In the genomic region with DNA sequence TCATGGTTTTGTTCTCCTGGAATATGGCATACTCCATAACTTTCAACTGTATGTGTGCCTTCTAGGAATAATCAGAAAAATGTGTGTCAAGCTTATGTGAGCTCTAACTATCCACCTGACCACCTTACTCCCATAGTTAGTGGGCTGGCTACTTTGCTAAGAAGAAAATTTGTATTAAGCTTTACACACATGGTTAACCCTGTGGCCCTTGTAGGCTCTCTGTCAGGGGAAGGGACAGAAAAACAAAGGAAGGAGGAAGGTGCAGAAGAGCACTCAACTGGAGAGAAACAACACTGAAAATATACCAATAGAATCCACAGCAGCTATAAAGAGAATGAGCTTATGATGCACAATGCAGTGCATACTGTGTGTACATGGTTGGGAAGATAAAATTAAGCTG, we compare ENCODE assay signal across 1 cellular context.
TF ChIP-seq lines count a peak whose summit lies in the region.

No MANE protein-coding gene starts in this region.

TF ChIP-seq in GM23338, 12 proteins besides CTCF, POLR2A, EP300 and RAD21 (continued from another document):
- TF ChIP-seq, protein P1, sequence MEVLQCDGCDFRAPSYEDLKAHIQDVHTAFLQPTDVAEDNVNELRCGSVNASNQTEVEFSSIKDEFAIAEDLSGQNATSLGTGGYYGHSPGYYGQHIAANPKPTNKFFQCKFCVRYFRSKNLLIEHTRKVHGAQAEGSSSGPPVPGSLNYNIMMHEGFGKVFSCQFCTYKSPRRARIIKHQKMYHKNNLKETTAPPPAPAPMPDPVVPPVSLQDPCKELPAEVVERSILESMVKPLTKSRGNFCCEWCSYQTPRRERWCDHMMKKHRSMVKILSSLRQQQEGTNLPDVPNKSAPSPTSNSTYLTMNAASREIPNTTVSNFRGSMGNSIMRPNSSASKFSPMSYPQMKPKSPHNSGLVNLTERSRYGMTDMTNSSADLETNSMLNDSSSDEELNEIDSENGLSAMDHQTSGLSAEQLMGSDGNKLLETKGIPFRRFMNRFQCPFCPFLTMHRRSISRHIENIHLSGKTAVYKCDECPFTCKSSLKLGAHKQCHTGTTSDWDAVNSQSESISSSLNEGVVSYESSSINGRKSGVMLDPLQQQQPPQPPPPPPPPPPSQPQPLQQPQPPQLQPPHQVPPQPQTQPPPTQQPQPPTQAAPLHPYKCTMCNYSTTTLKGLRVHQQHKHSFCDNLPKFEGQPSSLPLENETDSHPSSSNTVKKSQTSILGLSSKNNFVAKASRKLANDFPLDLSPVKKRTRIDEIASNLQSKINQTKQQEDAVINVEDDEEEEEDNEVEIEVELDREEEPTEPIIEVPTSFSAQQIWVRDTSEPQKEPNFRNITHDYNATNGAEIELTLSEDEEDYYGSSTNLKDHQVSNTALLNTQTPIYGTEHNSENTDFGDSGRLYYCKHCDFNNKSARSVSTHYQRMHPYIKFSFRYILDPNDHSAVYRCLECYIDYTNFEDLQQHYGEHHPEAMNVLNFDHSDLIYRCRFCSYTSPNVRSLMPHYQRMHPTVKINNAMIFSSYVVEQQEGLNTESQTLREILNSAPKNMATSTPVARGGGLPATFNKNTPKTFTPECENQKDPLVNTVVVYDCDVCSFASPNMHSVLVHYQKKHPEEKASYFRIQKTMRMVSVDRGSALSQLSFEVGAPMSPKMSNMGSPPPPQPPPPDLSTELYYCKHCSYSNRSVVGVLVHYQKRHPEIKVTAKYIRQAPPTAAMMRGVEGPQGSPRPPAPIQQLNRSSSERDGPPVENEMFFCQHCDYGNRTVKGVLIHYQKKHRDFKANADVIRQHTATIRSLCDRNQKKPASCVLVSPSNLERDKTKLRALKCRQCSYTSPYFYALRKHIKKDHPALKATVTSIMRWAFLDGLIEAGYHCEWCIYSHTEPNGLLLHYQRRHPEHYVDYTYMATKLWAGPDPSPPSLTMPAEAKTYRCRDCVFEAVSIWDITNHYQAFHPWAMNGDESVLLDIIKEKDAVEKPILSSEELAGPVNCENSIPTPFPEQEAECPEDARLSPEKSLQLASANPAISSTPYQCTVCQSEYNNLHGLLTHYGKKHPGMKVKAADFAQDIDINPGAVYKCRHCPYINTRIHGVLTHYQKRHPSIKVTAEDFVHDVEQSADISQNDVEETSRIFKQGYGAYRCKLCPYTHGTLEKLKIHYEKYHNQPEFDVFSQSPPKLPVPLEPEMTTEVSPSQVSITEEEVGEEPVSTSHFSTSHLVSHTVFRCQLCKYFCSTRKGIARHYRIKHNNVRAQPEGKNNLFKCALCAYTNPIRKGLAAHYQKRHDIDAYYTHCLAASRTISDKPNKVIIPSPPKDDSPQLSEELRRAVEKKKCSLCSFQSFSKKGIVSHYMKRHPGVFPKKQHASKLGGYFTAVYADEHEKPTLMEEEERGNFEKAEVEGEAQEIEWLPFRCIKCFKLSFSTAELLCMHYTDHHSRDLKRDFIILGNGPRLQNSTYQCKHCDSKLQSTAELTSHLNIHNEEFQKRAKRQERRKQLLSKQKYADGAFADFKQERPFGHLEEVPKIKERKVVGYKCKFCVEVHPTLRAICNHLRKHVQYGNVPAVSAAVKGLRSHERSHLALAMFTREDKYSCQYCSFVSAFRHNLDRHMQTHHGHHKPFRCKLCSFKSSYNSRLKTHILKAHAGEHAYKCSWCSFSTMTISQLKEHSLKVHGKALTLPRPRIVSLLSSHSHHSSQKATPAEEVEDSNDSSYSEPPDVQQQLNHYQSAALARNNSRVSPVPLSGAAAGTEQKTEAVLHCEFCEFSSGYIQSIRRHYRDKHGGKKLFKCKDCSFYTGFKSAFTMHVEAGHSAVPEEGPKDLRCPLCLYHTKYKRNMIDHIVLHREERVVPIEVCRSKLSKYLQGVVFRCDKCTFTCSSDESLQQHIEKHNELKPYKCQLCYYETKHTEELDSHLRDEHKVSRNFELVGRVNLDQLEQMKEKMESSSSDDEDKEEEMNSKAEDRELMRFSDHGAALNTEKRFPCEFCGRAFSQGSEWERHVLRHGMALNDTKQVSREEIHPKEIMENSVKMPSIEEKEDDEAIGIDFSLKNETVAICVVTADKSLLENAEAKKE (CRISPR knock-in tag; IDR thresholded peaks at IDR 0.05), result no peak
- no peak for TF ChIP-seq JUNB (IDR thresholded peaks at IDR 0.05; ENCODE audit: unreplicated experiment)
- no peak for TF ChIP-seq STAT1 (IDR thresholded peaks at IDR 0.05; ENCODE audit: unreplicated experiment)
- no peak for TF ChIP-seq ZNF331 (CRISPR knock-in tag; IDR thresholded peaks at IDR 0.05; ENCODE audit: low read depth)
- TF ChIP-seq, protein P2, sequence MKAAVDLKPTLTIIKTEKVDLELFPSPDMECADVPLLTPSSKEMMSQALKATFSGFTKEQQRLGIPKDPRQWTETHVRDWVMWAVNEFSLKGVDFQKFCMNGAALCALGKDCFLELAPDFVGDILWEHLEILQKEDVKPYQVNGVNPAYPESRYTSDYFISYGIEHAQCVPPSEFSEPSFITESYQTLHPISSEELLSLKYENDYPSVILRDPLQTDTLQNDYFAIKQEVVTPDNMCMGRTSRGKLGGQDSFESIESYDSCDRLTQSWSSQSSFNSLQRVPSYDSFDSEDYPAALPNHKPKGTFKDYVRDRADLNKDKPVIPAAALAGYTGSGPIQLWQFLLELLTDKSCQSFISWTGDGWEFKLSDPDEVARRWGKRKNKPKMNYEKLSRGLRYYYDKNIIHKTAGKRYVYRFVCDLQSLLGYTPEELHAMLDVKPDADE (IDR thresholded peaks at IDR 0.05), result no peak
- TF ChIP-seq, protein P3, sequence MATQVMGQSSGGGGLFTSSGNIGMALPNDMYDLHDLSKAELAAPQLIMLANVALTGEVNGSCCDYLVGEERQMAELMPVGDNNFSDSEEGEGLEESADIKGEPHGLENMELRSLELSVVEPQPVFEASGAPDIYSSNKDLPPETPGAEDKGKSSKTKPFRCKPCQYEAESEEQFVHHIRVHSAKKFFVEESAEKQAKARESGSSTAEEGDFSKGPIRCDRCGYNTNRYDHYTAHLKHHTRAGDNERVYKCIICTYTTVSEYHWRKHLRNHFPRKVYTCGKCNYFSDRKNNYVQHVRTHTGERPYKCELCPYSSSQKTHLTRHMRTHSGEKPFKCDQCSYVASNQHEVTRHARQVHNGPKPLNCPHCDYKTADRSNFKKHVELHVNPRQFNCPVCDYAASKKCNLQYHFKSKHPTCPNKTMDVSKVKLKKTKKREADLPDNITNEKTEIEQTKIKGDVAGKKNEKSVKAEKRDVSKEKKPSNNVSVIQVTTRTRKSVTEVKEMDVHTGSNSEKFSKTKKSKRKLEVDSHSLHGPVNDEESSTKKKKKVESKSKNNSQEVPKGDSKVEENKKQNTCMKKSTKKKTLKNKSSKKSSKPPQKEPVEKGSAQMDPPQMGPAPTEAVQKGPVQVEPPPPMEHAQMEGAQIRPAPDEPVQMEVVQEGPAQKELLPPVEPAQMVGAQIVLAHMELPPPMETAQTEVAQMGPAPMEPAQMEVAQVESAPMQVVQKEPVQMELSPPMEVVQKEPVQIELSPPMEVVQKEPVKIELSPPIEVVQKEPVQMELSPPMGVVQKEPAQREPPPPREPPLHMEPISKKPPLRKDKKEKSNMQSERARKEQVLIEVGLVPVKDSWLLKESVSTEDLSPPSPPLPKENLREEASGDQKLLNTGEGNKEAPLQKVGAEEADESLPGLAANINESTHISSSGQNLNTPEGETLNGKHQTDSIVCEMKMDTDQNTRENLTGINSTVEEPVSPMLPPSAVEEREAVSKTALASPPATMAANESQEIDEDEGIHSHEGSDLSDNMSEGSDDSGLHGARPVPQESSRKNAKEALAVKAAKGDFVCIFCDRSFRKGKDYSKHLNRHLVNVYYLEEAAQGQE (IDR thresholded peaks at IDR 0.05; ENCODE audit: unreplicated experiment), result no peak
- TF ChIP-seq CREB1 (CRISPR knock-in tag; IDR thresholded peaks at IDR 0.05; ENCODE audit: low read depth), result no peak
- no peak for TF ChIP-seq POLR2AphosphoS5 (IDR thresholded peaks at IDR 0.05; ENCODE audit: low read depth)
- TF ChIP-seq EZH2 (IDR thresholded peaks at IDR 0.05; ENCODE audit: low read depth, unreplicated experiment), result no peak
- TF ChIP-seq NANOG (IDR thresholded peaks at IDR 0.05; ENCODE audit: borderline replicate concordance), result no peak
- no peak for TF ChIP-seq ZNF114 (CRISPR knock-in tag; IDR thresholded peaks at IDR 0.05)
